In the genomic region with DNA sequence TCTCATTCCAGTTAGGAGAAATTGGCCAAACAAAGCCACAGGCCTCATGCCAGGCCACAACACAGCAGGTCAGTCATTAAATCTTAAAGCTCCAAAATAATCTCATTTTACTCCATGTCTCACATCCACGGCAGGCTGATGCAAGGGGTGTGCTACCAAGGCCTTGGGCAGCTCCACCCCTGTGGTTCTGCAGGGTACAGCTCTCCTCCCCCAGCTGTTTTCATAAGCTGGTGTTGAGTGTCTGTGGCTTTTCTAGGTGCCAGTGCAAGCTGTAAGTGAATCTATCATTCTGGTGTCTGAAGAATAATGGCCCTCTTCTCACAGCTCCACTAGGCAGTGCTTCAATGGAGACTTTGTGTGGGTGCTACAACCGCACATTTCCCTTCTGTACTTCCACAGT, we compare ENCODE assay signal across 20 cellular contexts.
"Had no signal": no experiment of that assay in that cellular context is flagged by ENCODE, and none has a peak within 500 bp of the region (broad histone marks: within the 10 kb centered on the region; RNA-seq: fewer than 3 reads in every experiment).

No MANE protein-coding gene starts in this region.

- DNase-seq: activated CD4-positive, alpha-beta T cell treated with anti-CD3 and anti-CD28 coated beads for 36 hours; activated CD8-positive, alpha-beta memory T cell treated with anti-CD3 and anti-CD28 coated beads, Interleukin-2, amount 50 U/mL, for 4 hours; activated CD8-positive, alpha-beta T cell treated with anti-CD3 and anti-CD28 coated beads for 36 hours; activated gamma-delta T cell treated with Interleukin-2 at 50 U/mL for 16 hours; activated naive CD4-positive, alpha-beta T cell treated with anti-CD3 and anti-CD28 coated beads, Interleukin-2, amount 10 ng/mL, durations not matched to agents 7 days and 5 days; activated naive CD8-positive, alpha-beta T cell treated with anti-CD3 and anti-CD28 coated beads for 36 hours; activated T-cell treated with anti-CD3 and anti-CD28 coated beads, Interleukin-2, amount 50 U/mL, for 72 hours; brain microvascular endothelial cell; NCI-H1048; NCI-H1930; NCI-H2171; NCI-H2227 treated with DMSO at 0.1 percent for 48 hours; NCI-H446 treated with DMSO at 0.1 percent for 48 hours; NCI-H524 treated with DMSO at 0.1 percent for 48 hours; NCI-H774; T-helper 17 cell; T1000; WERI-Rb-1 had no signal

- H3K36me3 ChIP-seq: brain microvascular endothelial cell, cardiac muscle cell, WERI-Rb-1 had no signal

- H3K27ac ChIP-seq: brain microvascular endothelial cell, cardiac muscle cell, WERI-Rb-1 had no signal

- H3K27me3 ChIP-seq: brain microvascular endothelial cell, cardiac muscle cell had no signal

- H3K4me3 ChIP-seq: cardiac muscle cell had no signal

- FAIRE-seq: TTC549 had no signal
